8 cellular contexts compared by ENCODE assay signal in genomic region chr19:11435833-11436313, GRCh38. TPM values are rescaled to one million over a fixed set of nuclear protein-coding genes. Genes with fewer than 3 reads are reported as not detected.
DNase-seq lines count a peak whose midpoint lies in the region; ATAC-seq and TF ChIP-seq lines count a peak whose summit lies in the region.

No MANE protein-coding gene starts in this region.

- H3K27ac Mint-ChIP-seq in activated CD4-positive, alpha-beta T cell treated with anti-CD3 and anti-CD28 coated beads for 36 hours = peak overlapping the region; percentile 99
- H3K27ac Mint-ChIP-seq in endodermal cell (peak overlapping the region; percentile 99), neural progenitor cell (peak overlapping the region; percentile 93)

- peak overlapping the region; percentile 44 for H3K27ac ChIP-seq in SJSA1
- peak overlapping the region; percentile 57 for H3K27ac ChIP-seq in endodermal cell (ENCODE audit: low read depth, low read length)
- H3K27ac ChIP-seq in neural progenitor cell = no peak overlapping the region

- CTCF ChIA-PET in activated CD4-positive, alpha-beta T cell treated with anti-CD3 and anti-CD28 coated beads for 36 hours (lab: Charles Lee) = interaction anchor here (0.5 to 3.3 kb wide), 18 partner anchors 12 to 500 kb away, joined by 3 to 27 read pairs (median 4); partner anchors contain the start of genes ECSIT, SMARCA4 and SWSAP1

- peaks cover 28% of the 10 kb centered on the region for H3K79me2 ChIP-seq in neural progenitor cell (ENCODE audit: low read depth)

- peaks cover 14% of the 10 kb centered on the region for H3K4me1 Mint-ChIP-seq in activated CD4-positive, alpha-beta T cell treated with anti-CD3 and anti-CD28 coated beads for 36 hours
- peaks cover 11% of the 10 kb centered on the region for H3K4me1 Mint-ChIP-seq in endodermal cell
- peaks cover 21% of the 10 kb centered on the region for H3K4me1 Mint-ChIP-seq in neural progenitor cell

- H3K4me1 ChIP-seq in SJSA1 (replicated peaks) = peaks cover 14% of the 10 kb centered on the region
- no peaks in the 10 kb centered on the region for H3K4me1 ChIP-seq in endodermal cell (ENCODE audit: control insufficient read depth, insufficient read depth, low read length)
- peaks cover 11% of the 10 kb centered on the region for H3K4me1 ChIP-seq in neural progenitor cell

- peaks cover 49% of the 10 kb centered on the region for H3K36me3 ChIP-seq in SJSA1
- peaks cover 34% of the 10 kb centered on the region for H3K36me3 ChIP-seq in endodermal cell (ENCODE audit: control insufficient read depth, insufficient read depth, low read length)
- peaks cover 5% of the 10 kb centered on the region for H3K36me3 ChIP-seq in neural progenitor cell

- H3K9me3 ChIP-seq in SJSA1 (replicated peaks) = no peaks in the 10 kb centered on the region
- no peaks in the 10 kb centered on the region for H3K9me3 ChIP-seq in endodermal cell (ENCODE audit: control insufficient read depth, low read length)
- no peaks in the 10 kb centered on the region for H3K9me3 ChIP-seq in neural progenitor cell (ENCODE audit: low read depth)

- TF ChIP-seq CTCF in endodermal cell (conservative IDR thresholded peaks at IDR 0.05) (no peak), neural progenitor cell (IDR thresholded peaks at IDR 0.05) (no peak)

- WGBS in endodermal cell (ENCODE audit: insufficient coverage in 1 of 2, insufficient read length in 1 of 2), 2 experiments = 7 to 13% methylated on average over 11 to 21 of the region's 21 CpGs

- peak overlapping the region; percentile 97 for H3K4me2 ChIP-seq in neural progenitor cell

- peak overlapping the region; percentile 95 for H3K9ac ChIP-seq in endodermal cell (ENCODE audit: extremely low read depth, low read length, poor library complexity, severe bottlenecking)
- H3K9ac ChIP-seq in neural progenitor cell = peak overlapping the region; percentile 87

- H3K27me3 ChIP-seq in SJSA1 (replicated peaks) (no peaks in the 10 kb centered on the region), endodermal cell (ENCODE audit: control insufficient read depth, insufficient read depth, low read length, poor library complexity, severe bottlenecking) (no peaks in the 10 kb centered on the region), neural progenitor cell (no peaks in the 10 kb centered on the region)

- peak; percentile 50 for DNase-seq in activated CD4-positive, alpha-beta T cell treated with anti-CD3 and anti-CD28 coated beads for 36 hours
- DNase-seq in activated CD4-positive, alpha-beta T cell treated with anti-CD3 and anti-CD28 coated beads, Interleukin-2, amount 50 U/mL, for 1 hour = no peak
- no peak for DNase-seq in SJSA1 (ENCODE audit: low read depth in 1 of 2, low spot score in 2 of 2)
- DNase-seq in endodermal cell = no peak
- DNase-seq in neural progenitor cell (ENCODE audit: low spot score) = peak; percentile 55
- DNase-seq in NCI-H1092 (lab: John Stamatoyannopoulos, UW) = no peak

- no peak for ATAC-seq in activated CD4-positive, alpha-beta T cell treated with anti-CD3 and anti-CD28 coated beads for 36 hours
- ATAC-seq in HG03342 (IDR thresholded peaks at IDR 0.05; ENCODE audit: unreplicated experiment) (no peak), HG03095 (IDR thresholded peaks at IDR 0.05; ENCODE audit: unreplicated experiment) (no peak)

- H3K4me3 Mint-ChIP-seq in activated CD4-positive, alpha-beta T cell treated with anti-CD3 and anti-CD28 coated beads for 36 hours = peak overlapping the region; percentile 98
- H3K4me3 Mint-ChIP-seq in endodermal cell = peak overlapping the region; percentile 99
- peak overlapping the region; percentile 100 for H3K4me3 Mint-ChIP-seq in neural progenitor cell

- POLR2A ChIA-PET in activated CD4-positive, alpha-beta T cell treated with anti-CD3 and anti-CD28 coated beads for 36 hours (lab: Charles Lee) = interaction anchor here (0.9 to 1.4 kb wide), 3 partner anchors 8 to 59 kb away, joined by 4 to 8 read pairs (median 4); no protein-coding TSS in a partner anchor

- H3K27me3 Mint-ChIP-seq in activated CD4-positive, alpha-beta T cell treated with anti-CD3 and anti-CD28 coated beads for 36 hours = no peaks in the 10 kb centered on the region
- H3K27me3 Mint-ChIP-seq in endodermal cell (ENCODE audit: insufficient read depth) (no peaks in the 10 kb centered on the region), neural progenitor cell (ENCODE audit: insufficient read depth, low read depth) (peaks cover 7% of the 10 kb centered on the region)

- H2AFZ ChIP-seq in neural progenitor cell (replicated peaks) = peak overlapping the region; percentile 18

- peaks cover 24% of the 10 kb centered on the region for H3K36me3 Mint-ChIP-seq in activated CD4-positive, alpha-beta T cell treated with anti-CD3 and anti-CD28 coated beads for 36 hours (ENCODE audit: low read depth)
- peaks cover 45% of the 10 kb centered on the region for H3K36me3 Mint-ChIP-seq in endodermal cell (ENCODE audit: low read depth)
- H3K36me3 Mint-ChIP-seq in neural progenitor cell = peaks cover 13% of the 10 kb centered on the region

- intact Hi-C loops in activated CD4-positive, alpha-beta T cell treated with anti-CD3 and anti-CD28 coated beads for 36 hours (cut with DNase I, micrococcal nuclease) = loop anchor here (1.0 to 5.0 kb wide), 16 partner anchors 46 to 565 kb away; partner anchors contain the start of genes CCDC159 (in 2 of the 2), SWSAP1 (in 2 of the 2), TMEM205 (in 2 of the 2) and CARM1 (in 1 of the 2)

- H4K20me1 ChIP-seq in neural progenitor cell (ENCODE audit: low read depth) = peaks cover 1% of the 10 kb centered on the region

- H3K4me3 ChIP-seq in SJSA1 = peak overlapping the region; percentile 65
- peak overlapping the region; percentile 98 for H3K4me3 ChIP-seq in endodermal cell (ENCODE audit: low read length)
- peak overlapping the region; percentile 64 for H3K4me3 ChIP-seq in neural progenitor cell

- H3K9me3 Mint-ChIP-seq in activated CD4-positive, alpha-beta T cell treated with anti-CD3 and anti-CD28 coated beads for 36 hours (ENCODE audit: low read depth) = no peaks in the 10 kb centered on the region
- no peaks in the 10 kb centered on the region for H3K9me3 Mint-ChIP-seq in endodermal cell
- no peaks in the 10 kb centered on the region for H3K9me3 Mint-ChIP-seq in neural progenitor cell

- H3F3A ChIP-seq in neural progenitor cell (ENCODE audit: low read depth) = peaks cover 16% of the 10 kb centered on the region

RNA-seq across cellular contexts. Expression of gene PRKCSH, which starts 0.4 kb away (rescaled TPM):
- 100 to 1,000 TPM; 225 to 269 TPM for total RNA-seq in activated CD4-positive, alpha-beta T cell treated with anti-CD3 and anti-CD28 coated beads for 36 hours
- 91.2 and 110 TPM in 2 replicates for total RNA-seq in SJSA1 (2014; rRNA removed; shearing (Covaris generic))
- 100 to 1,000 TPM; 454 to 459 TPM for total RNA-seq in endodermal cell
- 423 TPM for polyA plus RNA-seq in endodermal cell (2013, experiment 1 of 2)
- 371 TPM for polyA plus RNA-seq in endodermal cell (2013, experiment 2 of 2)
- total RNA-seq in neural progenitor cell (ENCODE audit: low replicate concordance) = 53.6 and 130 TPM in 2 replicates

RNA-seq across cellular contexts. Expression of gene ODAD3, which starts 1.0 kb away (rescaled TPM):
- total RNA-seq in activated CD4-positive, alpha-beta T cell treated with anti-CD3 and anti-CD28 coated beads for 36 hours = under 1 TPM; 0.16 to 0.25 TPM
- 0.24 TPM in 1 of 2 replicates, not detected in the other for total RNA-seq in SJSA1 (2014; rRNA removed; shearing (Covaris generic))
- total RNA-seq in endodermal cell = 1 to 10 TPM in 1 of 2 donors, under 1 TPM in 1; 0.88 to 2.4 TPM
- 1.5 TPM for polyA plus RNA-seq in endodermal cell (2013, experiment 1 of 2)
- polyA plus RNA-seq in endodermal cell (2013, experiment 2 of 2) = 1.9 TPM
- total RNA-seq in neural progenitor cell (ENCODE audit: low replicate concordance) = 0.47 and 1.5 TPM in 2 replicates

RNA-seq across cellular contexts. Expression of gene RGL3, which starts 16.8 kb away (rescaled TPM):
- total RNA-seq in activated CD4-positive, alpha-beta T cell treated with anti-CD3 and anti-CD28 coated beads for 36 hours = not detected
- 0.22 TPM in 1 of 2 replicates, not detected in the other for total RNA-seq in SJSA1 (2014; rRNA removed; shearing (Covaris generic))
- total RNA-seq in endodermal cell = 100 to 1,000 TPM; 125 to 131 TPM
- 5.4 TPM for polyA plus RNA-seq in endodermal cell (2013, experiment 1 of 2)
- polyA plus RNA-seq in endodermal cell (2013, experiment 2 of 2) = 5.6 TPM
- 0.49 and 4.7 TPM in 2 replicates for total RNA-seq in neural progenitor cell (ENCODE audit: low replicate concordance)

RNA-seq across cellular contexts. Expression of gene ELAVL3, which starts 45.0 kb away (rescaled TPM):
- under 1 TPM in 1 of 2 experiments, not detected in 1; 0.09 TPM for total RNA-seq in activated CD4-positive, alpha-beta T cell treated with anti-CD3 and anti-CD28 coated beads for 36 hours
- total RNA-seq in SJSA1 (2014; rRNA removed; shearing (Covaris generic)) = 1.3 TPM in 1 of 2 replicates, not detected in the other
- total RNA-seq in endodermal cell (under 1 TPM in 1 of 2 donors, not detected in 1; 0.55 TPM), neural progenitor cell (ENCODE audit: low replicate concordance) (0.15 TPM in 1 of 2 replicates, not detected in the other)
- 42.1 TPM for polyA plus RNA-seq in endodermal cell (2013, experiment 1 of 2)
- 37.5 TPM for polyA plus RNA-seq in endodermal cell (2013, experiment 2 of 2)

RNA-seq across cellular contexts. Expression of gene EPOR, which starts 51.8 kb away (rescaled TPM):
- 1 to 10 TPM; 8.0 to 8.4 TPM for total RNA-seq in activated CD4-positive, alpha-beta T cell treated with anti-CD3 and anti-CD28 coated beads for 36 hours
- 2.6 and 4.5 TPM in 2 replicates for total RNA-seq in SJSA1 (2014; rRNA removed; shearing (Covaris generic))
- total RNA-seq in endodermal cell (10 to 100 TPM; 27.0 to 39.5 TPM), neural progenitor cell (ENCODE audit: low replicate concordance) (6.5 and 7.3 TPM in 2 replicates)
- polyA plus RNA-seq in endodermal cell (2013, experiment 1 of 2) = 7.9 TPM
- 6.8 TPM for polyA plus RNA-seq in endodermal cell (2013, experiment 2 of 2)

Comparison
In these comparisons a context has a peak if more than half of its experiments do, and no peak if none do; other contexts are left out.
1. DNase-seq: peak in activated CD4-positive, alpha-beta T cell treated with anti-CD3 and anti-CD28 coated beads for 36 hours (single experiment) and neural progenitor cell (single experiment); none in activated CD4-positive, alpha-beta T cell treated with anti-CD3 and anti-CD28 coated beads, Interleukin-2, amount 50 U/mL, for 1 hour (single experiment), SJSA1 (0 of 2), endodermal cell (single experiment) and NCI-H1092 (single experiment).
2. RNA of gene RGL3, which starts 16.8 kb away (total RNA-seq): 125 to 131 TPM in endodermal cell; 0.49 to 4.7 TPM in neural progenitor cell, 0.22 TPM in SJSA1 and not detected in activated CD4-positive, alpha-beta T cell treated with anti-CD3 and anti-CD28 coated beads for 36 hours; every median in the first group is over 10 times any median in the second.
3. Peak in every context shown above with its lines, with median percentiles within 50 percentile points of each other: H3K27ac Mint-ChIP-seq, H3K4me3 Mint-ChIP-seq and H3K4me3 ChIP-seq.